Comparison of ENCODE assay signal across 8 cellular contexts in the genomic region with DNA sequence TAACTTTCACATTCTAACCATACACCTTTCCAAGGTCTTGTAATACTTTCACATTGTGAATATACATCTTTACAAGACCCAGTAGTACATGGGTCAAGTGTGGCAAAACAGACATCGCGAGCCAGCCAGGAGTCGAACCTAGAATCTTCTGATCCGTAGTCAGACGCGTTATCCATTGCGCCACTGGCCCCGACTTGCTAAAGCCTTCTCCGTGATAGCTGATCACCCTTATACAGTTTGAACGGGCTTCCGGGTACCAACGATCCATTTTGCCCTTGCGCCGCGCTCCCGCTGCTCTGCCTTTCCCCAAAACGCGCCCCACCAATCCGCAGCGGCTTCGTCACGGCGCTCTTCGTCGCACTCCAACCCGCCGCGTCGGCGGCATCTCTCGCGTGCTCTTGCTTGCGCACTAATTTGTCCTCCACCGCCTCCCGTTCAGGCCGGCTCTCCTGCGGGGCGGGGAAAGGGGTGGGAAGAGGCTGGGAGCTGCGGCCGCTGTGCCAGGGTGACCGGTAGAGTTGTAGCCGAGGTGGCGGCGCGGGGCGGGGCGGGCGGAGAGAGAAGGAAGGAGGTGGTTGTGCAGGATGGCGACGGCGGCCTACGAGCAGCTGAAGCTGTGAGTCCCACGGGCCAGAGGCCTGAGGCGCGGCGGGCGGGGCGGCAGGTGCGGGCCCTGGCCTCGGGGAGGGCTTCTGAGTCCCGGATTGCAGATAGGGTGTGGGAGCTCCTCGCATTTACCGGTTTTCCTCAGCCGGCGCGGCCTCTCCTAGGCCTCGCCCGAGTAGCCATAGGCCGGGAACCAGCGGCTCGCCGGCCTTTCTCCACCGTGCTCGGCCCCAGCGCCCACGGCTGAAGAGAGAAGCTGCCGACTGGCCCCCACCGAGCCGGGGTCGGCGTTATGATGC. TPM values are rescaled to one million over a fixed set of nuclear protein-coding genes. Genes with fewer than 3 reads are reported as not detected.
DNase-seq lines count a peak whose midpoint lies in the region; ATAC-seq and TF ChIP-seq lines count a peak whose summit lies in the region.

A gene with protein sequence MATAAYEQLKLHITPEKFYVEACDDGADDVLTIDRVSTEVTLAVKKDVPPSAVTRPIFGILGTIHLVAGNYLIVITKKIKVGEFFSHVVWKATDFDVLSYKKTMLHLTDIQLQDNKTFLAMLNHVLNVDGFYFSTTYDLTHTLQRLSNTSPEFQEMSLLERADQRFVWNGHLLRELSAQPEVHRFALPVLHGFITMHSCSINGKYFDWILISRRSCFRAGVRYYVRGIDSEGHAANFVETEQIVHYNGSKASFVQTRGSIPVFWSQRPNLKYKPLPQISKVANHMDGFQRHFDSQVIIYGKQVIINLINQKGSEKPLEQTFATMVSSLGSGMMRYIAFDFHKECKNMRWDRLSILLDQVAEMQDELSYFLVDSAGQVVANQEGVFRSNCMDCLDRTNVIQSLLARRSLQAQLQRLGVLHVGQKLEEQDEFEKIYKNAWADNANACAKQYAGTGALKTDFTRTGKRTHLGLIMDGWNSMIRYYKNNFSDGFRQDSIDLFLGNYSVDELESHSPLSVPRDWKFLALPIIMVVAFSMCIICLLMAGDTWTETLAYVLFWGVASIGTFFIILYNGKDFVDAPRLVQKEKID (plus strand): TSS at position 515 of the 905 bp plus-strand sequence. CDS start 70 bp downstream, at position 585.

- no peak for TF ChIP-seq CTCF in CD8-positive, alpha-beta T cell (IDR thresholded peaks at IDR 0.05)
- no peak for TF ChIP-seq CTCF in lower lobe of right lung (IDR thresholded peaks at IDR 0.05)

- peak; percentile 85 for ATAC-seq in CD8-positive, alpha-beta T cell
- ATAC-seq in GM19467 (IDR thresholded peaks at IDR 0.05; ENCODE audit: unreplicated experiment) (peak; percentile 88), lower lobe of right lung (peak; percentile 98)

- H3K27me3 Mint-ChIP-seq in CD8-positive, alpha-beta T cell (ENCODE audit: low read depth): peaks cover 3% of the 10 kb centered on the region

- no peaks in the 10 kb centered on the region for H3K9me3 Mint-ChIP-seq in CD8-positive, alpha-beta T cell

- peaks cover 60% of the 10 kb centered on the region for H3K4me1 Mint-ChIP-seq in CD8-positive, alpha-beta T cell (ENCODE audit: low read depth)

- intact Hi-C loops in CD8-positive, alpha-beta T cell (cut with DNase I, micrococcal nuclease): loop anchor here (1.0 to 10.0 kb wide), 7 partner anchors 12 to 1354 kb away; a partner anchor contains a TSS
- intact Hi-C loops in lower lobe of right lung (cut with DNase I): no loop called here

- H3K36me3 Mint-ChIP-seq in CD8-positive, alpha-beta T cell: peaks cover 44% of the 10 kb centered on the region

- DNase-seq in CD8-positive, alpha-beta T cell: peak; percentile 88 to 97 (median 94)
- DNase-seq in HS-27A (ENCODE audit: low read depth): peak; percentile 98
- DNase-seq in NK-92 (lab: John Stamatoyannopoulos, UW; ENCODE audit: unreplicated experiment): peak; percentile 68
- peak; percentile 87 for DNase-seq in activated CD8-positive, alpha-beta memory T cell treated with anti-CD3 and anti-CD28 coated beads for 1 hour (ENCODE audit: extremely low read depth in 1 of 2, low read depth in 1 of 2)
- peak; percentile 91 for DNase-seq in effector CD4-positive, alpha-beta T cell
- DNase-seq in lower lobe of right lung: peak; percentile 98
- DNase-seq in stimulated activated CD4-positive, alpha-beta T cell treated with anti-CD3 and anti-CD28 coated beads, TNF-alpha, amount 100 ng/mL, for 24 hours (ENCODE audit: low read depth in 3 of 3): peak; percentile 89 to 98 (median 92)

- H3K27me3 ChIP-seq in CD8-positive, alpha-beta T cell (ENCODE audit: insufficient read depth, low read length): no peaks in the 10 kb centered on the region
- no peaks in the 10 kb centered on the region for H3K27me3 ChIP-seq in lower lobe of right lung (ENCODE audit: low read depth)

- H3K9me3 ChIP-seq in CD8-positive, alpha-beta T cell (ENCODE audit: low read length): no peaks in the 10 kb centered on the region
- no peaks in the 10 kb centered on the region for H3K9me3 ChIP-seq in lower lobe of right lung

- H3K27ac Mint-ChIP-seq in CD8-positive, alpha-beta T cell: peak within 1 kb of the TSS; percentile 98

- peak within 1 kb of the TSS; percentile 86 for H3K4me3 Mint-ChIP-seq in CD8-positive, alpha-beta T cell

- CTCF ChIA-PET in CD8-positive, alpha-beta T cell (lab: Charles Lee): interaction anchor here (1.0 to 2.4 kb wide), 6 partner anchors 11 to 33 kb away, joined by 3 to 16 read pairs (median 6); no protein-coding TSS in a partner anchor

- no peaks in the 10 kb centered on the region for H3K36me3 ChIP-seq in CD8-positive, alpha-beta T cell (ENCODE audit: insufficient read depth, low read length)
- peaks cover 7% of the 10 kb centered on the region for H3K36me3 ChIP-seq in lower lobe of right lung

- peaks cover 42% of the 10 kb centered on the region for H3K4me1 ChIP-seq in CD8-positive, alpha-beta T cell (ENCODE audit: insufficient read depth, low read length)
- peaks cover 41% of the 10 kb centered on the region for H3K4me1 ChIP-seq in lower lobe of right lung

- H3K4me3 ChIP-seq in CD8-positive, alpha-beta T cell (ENCODE audit: low read depth, low read length): peak within 1 kb of the TSS; percentile 66
- H3K4me3 ChIP-seq in lower lobe of right lung: peak within 1 kb of the TSS; percentile 76

- POLR2A ChIA-PET in CD8-positive, alpha-beta T cell (lab: Charles Lee): interaction anchor here (0.7 to 2.7 kb wide), 6 partner anchors 12 to 95 kb away, joined by 3 to 13 read pairs (median 6); a partner anchor contains a TSS

- peak within 1 kb of the TSS; percentile 89 for H3K27ac ChIP-seq in CD8-positive, alpha-beta T cell (ENCODE audit: low read depth, low read length)
- H3K27ac ChIP-seq in lower lobe of right lung: peak within 1 kb of the TSS; percentile 87

RNA-seq across cellular contexts. Expression of the gene that starts here (rescaled TPM):
- 10 to 100 TPM; 54.4 to 56.7 TPM for total RNA-seq in CD8-positive, alpha-beta T cell
- total RNA-seq in lower lobe of right lung: 80.5 TPM

Comparison
In these comparisons a context has a peak if more than half of its experiments do, and no peak if none do; other contexts are left out.
1. Peak in every context shown above with its lines: DNase-seq, ATAC-seq, H3K4me3 ChIP-seq and H3K27ac ChIP-seq.